In genomic region chr20:34475979-34476736, GRCh38 we compare ENCODE assay signal across 9 cellular contexts. TPM values are rescaled to one million over a fixed set of nuclear protein-coding genes. Genes with fewer than 3 reads are reported as not detected.
DNase-seq lines count a peak whose midpoint lies in the region; ATAC-seq, FAIRE-seq and TF ChIP-seq lines count a peak whose summit lies in the region.
"Had no signal": no experiment of that assay in that cellular context is flagged by ENCODE, and none has a peak within 500 bp of the region (broad histone marks: within the 10 kb centered on the region; RNA-seq: fewer than 3 reads in every experiment).

No MANE protein-coding gene starts in this region.

- H3K27ac Mint-ChIP-seq in stimulated activated memory B cell treated with anti-CD40 and anti-IgM and Interleukin-4, amounts not matched to agents 10 μg/mL and 1 μg/mL and 100 μg/mL, for 72 hours: peak overlapping the region; percentile 67

- TF ChIP-seq CTCF in mammary epithelial cell (conservative IDR thresholded peaks at IDR 0.05 in 1 of 2, IDR thresholded peaks at IDR 0.05 in 1 of 2; ENCODE audit: extremely low read depth in 1 of 2, insufficient read depth in 1 of 2, low read depth in 1 of 2, low read length in 2 of 2): peak; percentile 49 to 53
- TF ChIP-seq CTCF in left lung (IDR thresholded peaks at IDR 0.05): peak; percentile 52 to 72

- peak overlapping the region; percentile 32 for H3K9ac ChIP-seq in mammary epithelial cell (ENCODE audit: insufficient read depth, low read length)

- peak; percentile 87 for ATAC-seq in left lung
- ATAC-seq in stimulated activated memory B cell treated with anti-CD40 and anti-IgM and Interleukin-4, amounts not matched to agents 10 μg/mL and 1 μg/mL and 100 μg/mL, for 72 hours: peak; percentile 88
- ATAC-seq: K562 had no signal

- CTCF ChIA-PET in mammary epithelial cell (lab: Charles Lee; ENCODE audit: low non-redundant PET): no interaction called here

- H4K20me1 ChIP-seq in mammary epithelial cell (ENCODE audit: insufficient read depth, low read length): no peaks in the 10 kb centered on the region

- H3K4me3 Mint-ChIP-seq in stimulated activated memory B cell treated with anti-CD40 and anti-IgM and Interleukin-4, amounts not matched to agents 10 μg/mL and 1 μg/mL and 100 μg/mL, for 72 hours: no peak overlapping the region

- H3K27me3 Mint-ChIP-seq in stimulated activated memory B cell treated with anti-CD40 and anti-IgM and Interleukin-4, amounts not matched to agents 10 μg/mL and 1 μg/mL and 100 μg/mL, for 72 hours: no peaks in the 10 kb centered on the region

- no peaks in the 10 kb centered on the region for H3K9me3 Mint-ChIP-seq in stimulated activated memory B cell treated with anti-CD40 and anti-IgM and Interleukin-4, amounts not matched to agents 10 μg/mL and 1 μg/mL and 100 μg/mL, for 72 hours

- peaks cover 9% of the 10 kb centered on the region for H3K4me1 Mint-ChIP-seq in stimulated activated memory B cell treated with anti-CD40 and anti-IgM and Interleukin-4, amounts not matched to agents 10 μg/mL and 1 μg/mL and 100 μg/mL, for 72 hours

- 7% methylated on average over 37 of the region's 38 CpGs for WGBS in mammary epithelial cell (ENCODE audit: low coverage, missing lambda C conversion rate)

- intact Hi-C loops in mammary epithelial cell (cut with micrococcal nuclease): no loop called here
- intact Hi-C loops in left lung (cut with DNase I): loop anchor here in 1 of 2 donors (10.0 kb wide), 1 partner anchor 161 kb away; no protein-coding TSS in a partner anchor

- dilution Hi-C loops in mammary epithelial cell (cut with HindIII; ENCODE audit: low sequenced_read_pairs): no loop called here

- BruUV-seq in mammary epithelial cell (replicated peaks; lab: Mats Ljungman, UMichigan): no TSS peak

- H3K4me3 ChIP-seq in SJSA1: no peak overlapping the region
- no peak overlapping the region for H3K4me3 ChIP-seq in mammary epithelial cell (replicated peaks in 1 of 3; ENCODE audit: insufficient read depth in 1 of 3, low read depth in 2 of 3, low read length in 3 of 3)
- no peak overlapping the region for H3K4me3 ChIP-seq in left lung
- no peak overlapping the region for H3K4me3 ChIP-seq in HAP-1
- H3K4me3 ChIP-seq: K562 had no signal

- H3K4me2 ChIP-seq in mammary epithelial cell (ENCODE audit: insufficient read depth, low read depth, low read length): peak overlapping the region; percentile 59

- no peak for TF ChIP-seq POLR2A in GM12891 (IDR thresholded peaks at IDR 0.05; ENCODE audit: low read depth, low read length)

- H3K9me3 ChIP-seq in SJSA1 (replicated peaks) (no peaks in the 10 kb centered on the region), mammary epithelial cell (replicated peaks; ENCODE audit: insufficient read depth, low read length) (no peaks in the 10 kb centered on the region), left lung (no peaks in the 10 kb centered on the region), HAP-1 (no peaks in the 10 kb centered on the region)

- H3K27ac ChIP-seq in SJSA1 (no peak overlapping the region), mammary epithelial cell (ENCODE audit: insufficient read depth, low read depth, low read length) (no peak overlapping the region), left lung (no peak overlapping the region)

- H3K4me1 ChIP-seq in SJSA1 (replicated peaks): peaks cover 14% of the 10 kb centered on the region
- peaks cover 18% of the 10 kb centered on the region for H3K4me1 ChIP-seq in mammary epithelial cell (ENCODE audit: insufficient read depth, low read length)
- peaks cover 11 to 13% of the 10 kb centered on the region in 2 donors for H3K4me1 ChIP-seq in left lung
- no peaks in the 10 kb centered on the region for H3K4me1 ChIP-seq in HAP-1

- no peaks in the 10 kb centered on the region for H3K27me3 ChIP-seq in SJSA1 (replicated peaks)
- no peaks in the 10 kb centered on the region for H3K27me3 ChIP-seq in mammary epithelial cell (ENCODE audit: insufficient read depth, low read length)
- no peaks in the 10 kb centered on the region for H3K27me3 ChIP-seq in left lung
- no peaks in the 10 kb centered on the region for H3K27me3 ChIP-seq in HAP-1 (ENCODE audit: low read depth)

- DNase-seq in GM12891 (ENCODE audit: insufficient read length, low spot score): peak; percentile 34
- DNase-seq in SJSA1 (ENCODE audit: low read depth in 1 of 2, low spot score in 2 of 2): peak; percentile 53 to 60
- DNase-seq in mammary epithelial cell: no peak
- DNase-seq in left lung: peak; percentile 37 to 90
- no peak for DNase-seq in NCI-H774 (lab: John Stamatoyannopoulos, UW)
- DNase-seq in RCC 7860 (ENCODE audit: low spot score): no peak
- no peak for DNase-seq in HAP-1 (ENCODE audit: low spot score in 2 of 2)

- in situ Hi-C loops in mammary epithelial cell (cut with MboI; ENCODE audit: low sequenced_read_pairs in 2 of 2) (no loop called here), HAP-1 (cut with MboI; ENCODE audit: low sequenced_read_pairs) (no loop called here)

- peaks cover 77% of the 10 kb centered on the region for H3K36me3 ChIP-seq in SJSA1
- peaks cover 42% of the 10 kb centered on the region for H3K36me3 ChIP-seq in mammary epithelial cell (ENCODE audit: insufficient read depth, low read length)
- peaks cover 0 to 70% of the 10 kb centered on the region in 2 donors for H3K36me3 ChIP-seq in left lung
- peaks cover 54% of the 10 kb centered on the region for H3K36me3 ChIP-seq in HAP-1 (replicated peaks)

- peaks cover 35% of the 10 kb centered on the region for H3K36me3 Mint-ChIP-seq in stimulated activated memory B cell treated with anti-CD40 and anti-IgM and Interleukin-4, amounts not matched to agents 10 μg/mL and 1 μg/mL and 100 μg/mL, for 72 hours

- H3K79me2 ChIP-seq in mammary epithelial cell (ENCODE audit: insufficient read depth, low read length): peaks cover 30% of the 10 kb centered on the region

- FAIRE-seq in GM12891 (lab: Jason Lieb, UNC) (peak; percentile 80), RCC 7860 (lab: Jason Lieb, UNC) (no peak)
- FAIRE-seq: K562 had no signal

- H2AFZ ChIP-seq in mammary epithelial cell (ENCODE audit: low read depth, low read length): no peak overlapping the region

TF ChIP-seq in GM12891, 5 proteins besides CTCF, POLR2A, EP300 and RAD21:
- TF ChIP-seq POLR2AphosphoS5 (IDR thresholded peaks at IDR 0.05; ENCODE audit: low read depth, low read length) (no peak), SPI1 (IDR thresholded peaks at IDR 0.05; ENCODE audit: low read depth, low read length) (no peak)

RNA-seq across cellular contexts. Expression of gene DYNLRB1, which starts 40.1 kb away (rescaled TPM):
- 186 TPM for polyA plus RNA-seq in GM12891 (2012; ENCODE audit: low read depth, missing spikeins)
- 147 and 190 TPM in 2 replicates for total RNA-seq in SJSA1 (2014; rRNA removed; shearing (Covaris generic))
- total RNA-seq in mammary epithelial cell (10 to 100 TPM; 55.5 to 95.6 TPM), left lung (100 to 1,000 TPM; 110 to 133 TPM)
- 230 TPM for polyA plus RNA-seq in mammary epithelial cell
- polyA minus RNA-seq in mammary epithelial cell: 158 TPM

Comparison
In these comparisons a context has a peak if more than half of its experiments do, and no peak if none do; other contexts are left out.
1. DNase-seq: peak in GM12891 (single experiment), SJSA1 (2 of 2) and left lung (2 of 2); none in mammary epithelial cell (single experiment), NCI-H774 (single experiment), RCC 7860 (single experiment) and HAP-1 (0 of 2).